Comparison of ENCODE assay signal across 8 cellular contexts in the genomic region with DNA sequence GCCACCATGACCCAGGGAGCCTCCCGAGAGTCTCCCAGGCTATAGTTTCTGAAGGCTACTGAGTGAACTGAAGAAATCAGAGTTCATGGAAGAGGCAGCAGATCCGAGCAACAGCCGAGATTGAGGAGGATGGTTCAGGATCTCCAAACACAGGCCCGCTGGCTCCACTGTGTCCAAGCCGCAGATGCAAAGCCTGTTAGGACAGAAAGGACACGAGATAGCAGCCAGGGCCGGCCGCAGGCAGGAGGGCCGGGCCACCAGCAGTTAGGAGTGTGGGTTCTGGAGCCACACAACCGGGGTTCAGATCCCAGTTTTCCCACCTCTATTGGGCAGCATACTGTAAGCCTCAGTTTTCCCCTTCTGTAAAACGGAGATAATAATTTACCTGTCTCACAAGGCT. TPM values are rescaled to one million over a fixed set of nuclear protein-coding genes. Genes with fewer than 3 reads are reported as not detected.
A peak's percentile ranks its signal among the peaks of the same experiment; 100 is the strongest.
DNase-seq lines count a peak whose midpoint lies in the region; ATAC-seq and TF ChIP-seq lines count a peak whose summit lies in the region.

No MANE protein-coding gene starts in this region.

- H3K27ac Mint-ChIP-seq in activated T-cell treated with anti-CD3 and anti-CD28 coated beads, Interleukin-2, amount 50 U/mL, for 24 hours: peak overlapping the region; percentile 99
- H3K27ac Mint-ChIP-seq in brain (peak overlapping the region; percentile 83 to 100 (median 99)), natural killer cell (peak overlapping the region; percentile 93 to 99), type B pancreatic cell (no peak overlapping the region)

- intact Hi-C loops in natural killer cell (cut with micrococcal nuclease): loop anchor here (5.0 kb wide), 1 partner anchor 68 kb away; no protein-coding TSS in a partner anchor

- H3K4me3 Mint-ChIP-seq in activated T-cell treated with anti-CD3 and anti-CD28 coated beads, Interleukin-2, amount 50 U/mL, for 24 hours: peak overlapping the region; percentile 75
- H3K4me3 Mint-ChIP-seq in brain: peak overlapping the region in 4 of 5 experiments; percentile 47 to 79 (median 64)
- peak overlapping the region; percentile 87 for H3K4me3 Mint-ChIP-seq in natural killer cell
- H3K4me3 Mint-ChIP-seq in type B pancreatic cell: peak overlapping the region; percentile 49

- H3K36me3 Mint-ChIP-seq in activated T-cell treated with anti-CD3 and anti-CD28 coated beads, Interleukin-2, amount 50 U/mL, for 24 hours (ENCODE audit: low read depth): no peaks in the 10 kb centered on the region
- H3K36me3 Mint-ChIP-seq in brain: peaks cover 7% of the 10 kb centered on the region
- no peaks in the 10 kb centered on the region for H3K36me3 Mint-ChIP-seq in natural killer cell
- H3K36me3 Mint-ChIP-seq in type B pancreatic cell: no peaks in the 10 kb centered on the region

- no peak for DNase-seq in activated T-cell treated with anti-CD3 and anti-CD28 coated beads, Interleukin-2, amount 50 U/mL, for 24 hours
- DNase-seq in activated T-cell treated with anti-CD3 and anti-CD28 coated beads for 4 hours (no peak), natural killer cell (no peak), type B pancreatic cell (ENCODE audit: extremely low spot score, unreplicated experiment) (no peak), medulla oblongata (ENCODE audit: extremely low spot score) (no peak), SIG-M5 treated with dmso at 0.1 percent for 504 hours (lab: John Stamatoyannopoulos, UW; ENCODE audit: unreplicated experiment) (no peak)

- ATAC-seq in natural killer cell: no peak
- ATAC-seq in GM21528 (IDR thresholded peaks at IDR 0.05; ENCODE audit: low FRiP score, unreplicated experiment): no peak

- H3K9me3 Mint-ChIP-seq in activated T-cell treated with anti-CD3 and anti-CD28 coated beads, Interleukin-2, amount 50 U/mL, for 24 hours: no peaks in the 10 kb centered on the region
- H3K9me3 Mint-ChIP-seq in brain (peaks cover 0 to 11% (median 4%) of the 10 kb centered on the region in 5 experiments), natural killer cell (no peaks in the 10 kb centered on the region), type B pancreatic cell (no peaks in the 10 kb centered on the region)

- no peaks in the 10 kb centered on the region for H3K27me3 Mint-ChIP-seq in activated T-cell treated with anti-CD3 and anti-CD28 coated beads, Interleukin-2, amount 50 U/mL, for 24 hours
- H3K27me3 Mint-ChIP-seq in brain (peaks cover 7% of the 10 kb centered on the region), natural killer cell (ENCODE audit: low read depth in 2 of 2) (no peaks in the 10 kb centered on the region), type B pancreatic cell (no peaks in the 10 kb centered on the region)

- no peak for TF ChIP-seq CTCF in brain (conservative IDR thresholded peaks at IDR 0.05)
- TF ChIP-seq CTCF in natural killer cell (IDR thresholded peaks at IDR 0.05): no peak
- TF ChIP-seq CTCF in type B pancreatic cell (conservative IDR thresholded peaks at IDR 0.05): no peak

- H3K4me1 Mint-ChIP-seq in activated T-cell treated with anti-CD3 and anti-CD28 coated beads, Interleukin-2, amount 50 U/mL, for 24 hours (ENCODE audit: low read depth): peaks cover 53% of the 10 kb centered on the region
- H3K4me1 Mint-ChIP-seq in brain: peaks cover 66% of the 10 kb centered on the region
- peaks cover 45 to 57% of the 10 kb centered on the region in 2 donors for H3K4me1 Mint-ChIP-seq in natural killer cell
- H3K4me1 Mint-ChIP-seq in type B pancreatic cell (ENCODE audit: unreplicated experiment): peaks cover 5% of the 10 kb centered on the region

RNA-seq across cellular contexts. Expression of a gene that starts 27.7 kb away (rescaled TPM):
- 43.2 TPM for polyA plus RNA-seq in brain (ENCODE audit: insufficient read depth, low read depth, low replicate concordance)
- total RNA-seq in natural killer cell (10 to 100 TPM; 25.0 to 34.9 (median 33.0) TPM), type B pancreatic cell (ENCODE audit: low replicate concordance) (4.6 and 19.3 TPM in 2 replicates)
